Comparison of ENCODE assay signal across 17 cellular contexts in the genomic region with DNA sequence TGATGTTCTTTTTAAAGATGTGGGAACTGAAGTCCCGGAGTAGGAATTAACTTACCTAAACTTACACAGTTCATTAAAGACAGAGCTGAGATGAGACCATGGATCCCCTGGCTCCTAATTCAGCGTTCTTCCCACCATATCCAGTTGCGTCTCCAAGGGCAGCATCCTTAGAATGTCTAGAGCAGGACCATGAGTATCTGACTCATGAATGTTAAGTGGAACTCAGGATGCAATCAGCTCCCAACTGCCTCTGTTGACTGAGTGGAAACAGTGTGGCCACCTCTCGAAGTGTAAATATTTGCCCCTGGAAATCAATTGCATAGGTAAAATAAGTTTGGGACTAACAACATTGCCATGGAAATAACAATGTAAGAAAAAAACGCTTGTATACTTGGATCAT. TPM values are rescaled to one million over a fixed set of nuclear protein-coding genes. Genes with fewer than 3 reads are reported as not detected.
"Had no signal": no experiment of that assay in that cellular context is flagged by ENCODE, and none has a peak within 500 bp of the region (broad histone marks: within the 10 kb centered on the region; RNA-seq: fewer than 3 reads in every experiment).

No MANE protein-coding gene starts in this region.

- H3K4me1 ChIP-seq: right atrium auricular region, spleen had no signal

- ATAC-seq: left colon; naive thymus-derived CD4-positive, alpha-beta T cell; stimulated activated memory B cell treated with anti-CD40 and anti-IgM and Interleukin-4, amounts not matched to agents 10 μg/mL and 1 μg/mL and 100 μg/mL, for 72 hours; T-helper 17 cell had no signal

- H3K27me3 ChIP-seq: right atrium auricular region, spleen, tibial artery had no signal

- H3K9me3 ChIP-seq: right atrium auricular region, spleen, tibial artery had no signal

- H3K27ac ChIP-seq: right atrium auricular region, spleen, tibial artery had no signal

- DNase-seq: activated B cell treated with CpG ODN at 0.5 μM for 24 hours; activated CD4-positive, alpha-beta T cell treated with anti-CD3 and anti-CD28 coated beads, Interleukin-2, amount 10 ng/mL, durations not matched to agents 7 days and 5 days; activated naive CD4-positive, alpha-beta T cell treated with anti-CD3 and anti-CD28 coated beads, Interleukin-2, amount 50 U/mL, for 16 hours; cerebellar nuclear complex; dermis blood vessel endothelial cell; left colon; naive thymus-derived CD4-positive, alpha-beta T cell; spleen; stimulated activated CD4-positive, alpha-beta T cell treated with anti-CD3 and anti-CD28 coated beads, Interleukin-1b, Interleukin-23, amount 100 ng/mL, for 48 hours; T-helper 17 cell; tibial artery had no signal

- H3K4me3 ChIP-seq: right atrium auricular region, spleen, tibial artery had no signal

- H3K36me3 ChIP-seq: right atrium auricular region, spleen, tibial artery had no signal

RNA-seq across cellular contexts. Expression of a gene that starts 2.5 kb away (rescaled TPM):
- total RNA-seq: activated B cell treated with CpG ODN at 0.5 μM for 24 hours; activated CD4-positive, alpha-beta T cell treated with anti-CD3 and anti-CD28 coated beads, Interleukin-2, amount 10 ng/mL, durations not matched to agents 7 days and 5 days; activated CD8-positive, alpha-beta memory T cell treated with anti-CD3 and anti-CD28 coated beads for 36 hours; activated T-helper 2 cell treated with anti-CD3 and anti-CD28 coated beads, Interferon-gamma antibody, Interleukin-2, Interleukin-4, amounts not matched to agents 10 μg/mL and 5 μg/mL and 100 μg/mL, durations not matched to agents 14 hours and 24 hours and 36 hours; dermis blood vessel endothelial cell; lung microvascular endothelial cell; naive thymus-derived CD4-positive, alpha-beta T cell; posterior vena cava; right atrium auricular region; spleen; T-helper 17 cell had no signal
